28 cellular contexts compared by ENCODE assay signal in genomic region chr5:96425436-96425835, GRCh38. TPM values are rescaled to one million over a fixed set of nuclear protein-coding genes. Genes with fewer than 3 reads are reported as not detected.
DNase-seq lines count a peak whose midpoint lies in the region; ATAC-seq, FAIRE-seq and TF ChIP-seq lines count a peak whose summit lies in the region.
"Had no signal": no experiment of that assay in that cellular context is flagged by ENCODE, and none has a peak within 500 bp of the region (broad histone marks: within the 10 kb centered on the region; RNA-seq: fewer than 3 reads in every experiment).

No MANE protein-coding gene starts in this region.

- H3K27me3 ChIP-seq in K562 (ENCODE audit: control insufficient read depth in 2 of 2, insufficient read depth in 2 of 2, low read length in 2 of 2) (no peaks in the 10 kb centered on the region), thyroid gland (no peaks in the 10 kb centered on the region)
- H3K27me3 ChIP-seq: BE2C, BLaER1 had no signal

- TF ChIP-seq POLR2A in A549 (IDR thresholded peaks at IDR 0.05; ENCODE audit: low read length) (no peak), K562 (conservative IDR thresholded peaks at IDR 0.05) (no peak), thyroid gland (IDR thresholded peaks at IDR 0.05) (no peak)

- H3K27me3 Mint-ChIP-seq in activated CD4-positive, alpha-beta T cell treated with anti-CD3 and anti-CD28 coated beads, Interleukin-2, amount 10 ng/mL, durations not matched to agents 24 days and 14 days, result peaks cover 25% of the 10 kb centered on the region

- H3K36me3 Mint-ChIP-seq in activated CD4-positive, alpha-beta T cell treated with anti-CD3 and anti-CD28 coated beads, Interleukin-2, amount 10 ng/mL, durations not matched to agents 24 days and 14 days (ENCODE audit: low read depth), result no peaks in the 10 kb centered on the region
- H3K36me3 Mint-ChIP-seq: CD14-positive monocyte; CD4-positive, alpha-beta memory T cell; CD4-positive, CD25-positive, alpha-beta regulatory T cell; CD8-positive, alpha-beta memory T cell had no signal

- H3K4me2 ChIP-seq in A549, result no peak overlapping the region
- no peak overlapping the region for H3K4me2 ChIP-seq in K562 (ENCODE audit: insufficient read depth, low read length)
- H3K4me2 ChIP-seq: BLaER1 had no signal

- H3K4me1 Mint-ChIP-seq in activated CD4-positive, alpha-beta T cell treated with anti-CD3 and anti-CD28 coated beads, Interleukin-2, amount 10 ng/mL, durations not matched to agents 24 days and 14 days, result no peaks in the 10 kb centered on the region
- H3K4me1 Mint-ChIP-seq: CD14-positive monocyte; CD4-positive, alpha-beta memory T cell; CD4-positive, CD25-positive, alpha-beta regulatory T cell; CD8-positive, alpha-beta memory T cell had no signal

- no peak overlapping the region for H3K27ac Mint-ChIP-seq in activated CD4-positive, alpha-beta T cell treated with anti-CD3 and anti-CD28 coated beads, Interleukin-2, amount 10 ng/mL, durations not matched to agents 24 days and 14 days
- H3K27ac Mint-ChIP-seq: CD14-positive monocyte; CD4-positive, alpha-beta memory T cell; CD4-positive, CD25-positive, alpha-beta regulatory T cell; CD8-positive, alpha-beta memory T cell had no signal

- H3K27ac ChIP-seq in A549 (no peak overlapping the region), K562 (ENCODE audit: extremely low read depth, low read depth, low read length) (no peak overlapping the region), thyroid gland (no peak overlapping the region)
- H3K27ac ChIP-seq: 22Rv1, BLaER1 had no signal

- no peak overlapping the region for H3K9ac ChIP-seq in K562 (ENCODE audit: insufficient read depth in 1 of 2, low read depth in 2 of 2, low read length in 2 of 2)
- H3K9ac ChIP-seq: BLaER1 had no signal

- CTCF ChIA-PET in A549 (lab: Yijun Ruan, JAX) (interaction anchor here (1.3 kb wide), 1 partner anchor 177 kb away, joined by 3 read pairs; no protein-coding TSS in a partner anchor), K562 (lab: Yijun Ruan, JAX; ENCODE audit: low intra/inter-chr PET ratio) (no interaction called here)

- BruUV-seq in K562 (replicated peaks; lab: Mats Ljungman, UMichigan), result no TSS peak

- no peaks in the 10 kb centered on the region for H3K79me2 ChIP-seq in K562 (ENCODE audit: control insufficient read depth, insufficient read depth, low read length)

- peak; percentile 28 for DNase-seq in activated CD4-positive, alpha-beta T cell treated with anti-CD3 and anti-CD28 coated beads, Interleukin-2, amount 10 ng/mL, durations not matched to agents 24 days and 14 days
- no peak for DNase-seq in activated CD4-positive, alpha-beta T cell treated with anti-CD3 and anti-CD28 coated beads, Interleukin-2, amount 50 U/mL, for 4 hours
- DNase-seq in A549 (ENCODE audit: low read depth in 1 of 2, low spot score in 1 of 2) (no peak), K562 (ENCODE audit: extremely low read depth in 1 of 4, low spot score in 3 of 4) (no peak), thyroid gland (no peak), T-helper 2 cell (no peak)
- DNase-seq: ACHN; BE2C; C1 segment of cervical spinal cord; CD4-positive, alpha-beta memory T cell; CD4-positive, CD25-positive, alpha-beta regulatory T cell; CD8-positive, alpha-beta memory T cell; COR-L47; DMS 273 treated with DMSO at 0.1 percent for 48 hours; DMS153; DMS53; DMS79; DND-41; EL; GDM1 had no signal

- no peak for ATAC-seq in A549
- no peak for ATAC-seq in K562
- ATAC-seq: GM12878 had no signal

- TF ChIP-seq RAD21 in A549 (conservative IDR thresholded peaks at IDR 0.05 in 1 of 2, IDR thresholded peaks at IDR 0.05 in 1 of 2) (no peak), K562 (CRISPR knock-in tag; conservative IDR thresholded peaks at IDR 0.05 in 1 of 2, IDR thresholded peaks at IDR 0.05 in 1 of 2) (no peak)

- no peaks in the 10 kb centered on the region for H4K20me1 ChIP-seq in K562 (replicated peaks; ENCODE audit: control insufficient read depth, insufficient read depth, low read length)
- H4K20me1 ChIP-seq: BLaER1 had no signal

- in situ Hi-C loops in K562 (cut with MboI), result no loop called here

- H3K4me1 ChIP-seq in A549 (no peaks in the 10 kb centered on the region), K562 (replicated peaks in 1 of 2; ENCODE audit: control insufficient read depth in 2 of 2, insufficient read depth in 2 of 2, low read length in 2 of 2) (no peaks in the 10 kb centered on the region), thyroid gland (no peaks in the 10 kb centered on the region)
- H3K4me1 ChIP-seq: BE2C, BLaER1 had no signal

- POLR2A ChIA-PET in A549 (lab: Yijun Ruan, JAX) (no interaction called here), K562 (lab: Yijun Ruan, JAX) (no interaction called here)

- H3K9me3 ChIP-seq in A549, result no peaks in the 10 kb centered on the region
- H3K9me3 ChIP-seq in K562 (replicated peaks; ENCODE audit: control insufficient read depth, insufficient read depth, low read depth, low read length), result no peaks in the 10 kb centered on the region
- no peaks in the 10 kb centered on the region for H3K9me3 ChIP-seq in thyroid gland
- H3K9me3 ChIP-seq: BE2C, BLaER1 had no signal

- no peaks in the 10 kb centered on the region for H3K9me3 Mint-ChIP-seq in activated CD4-positive, alpha-beta T cell treated with anti-CD3 and anti-CD28 coated beads, Interleukin-2, amount 10 ng/mL, durations not matched to agents 24 days and 14 days
- H3K9me3 Mint-ChIP-seq: CD4-positive, alpha-beta memory T cell; CD8-positive, alpha-beta memory T cell had no signal

- intact Hi-C loops in activated CD4-positive, alpha-beta T cell treated with anti-CD3 and anti-CD28 coated beads, Interleukin-2, amount 10 ng/mL, durations not matched to agents 24 days and 14 days (cut with micrococcal nuclease), result no loop called here
- intact Hi-C loops in K562 (cut with micrococcal nuclease) (no loop called here), thyroid gland (cut with DNase I) (no loop called here)

- TF ChIP-seq CTCF in A549 (IDR thresholded peaks at IDR 0.05) (no peak), K562 (IDR thresholded peaks at IDR 0.05 in 2 of 3, conservative IDR thresholded peaks at IDR 0.05 in 1 of 3; ENCODE audit: insufficient read depth in 2 of 3, low read depth in 1 of 3, low read length in 3 of 3) (no peak), thyroid gland (IDR thresholded peaks at IDR 0.05) (no peak)

- TF ChIP-seq EP300 in A549 (IDR thresholded peaks at IDR 0.05) (no peak), K562 (IDR thresholded peaks at IDR 0.05; ENCODE audit: low read length) (no peak)

- no peak for FAIRE-seq in A549 (lab: Jason Lieb, UNC)
- FAIRE-seq in K562 (lab: Jason Lieb, UNC), result no peak
- FAIRE-seq: GM12878, GM12892, GM18507 had no signal

- H3K36me3 ChIP-seq in K562 (ENCODE audit: control insufficient read depth, insufficient read depth, low read length), result no peaks in the 10 kb centered on the region
- H3K36me3 ChIP-seq in thyroid gland, result no peaks in the 10 kb centered on the region
- H3K36me3 ChIP-seq: BE2C, BLaER1 had no signal

- no peaks in the 10 kb centered on the region for H3K9me1 ChIP-seq in K562 (ENCODE audit: control insufficient read depth, insufficient read depth, low read length)

- no peak overlapping the region for H3K4me3 Mint-ChIP-seq in activated CD4-positive, alpha-beta T cell treated with anti-CD3 and anti-CD28 coated beads, Interleukin-2, amount 10 ng/mL, durations not matched to agents 24 days and 14 days
- H3K4me3 Mint-ChIP-seq: CD14-positive monocyte; CD4-positive, CD25-positive, alpha-beta regulatory T cell; CD8-positive, alpha-beta memory T cell had no signal

- H3K4me3 ChIP-seq in A549 (no peak overlapping the region), K562 (no peak overlapping the region), thyroid gland (replicated peaks in 1 of 3) (no peak overlapping the region)
- H3K4me3 ChIP-seq: BLaER1, GM12878 had no signal

- no peak overlapping the region for H2AFZ ChIP-seq in K562 (ENCODE audit: low read depth, low read length)

TF ChIP-seq in A549, 52 proteins besides CTCF, POLR2A, EP300 and RAD21 (continues in another document):
- TF ChIP-seq FOSL2 (IDR thresholded peaks at IDR 0.05) (no peak), FOSL2 (CRISPR knock-in tag; IDR thresholded peaks at IDR 0.05) (no peak), SMC3 (IDR thresholded peaks at IDR 0.05) (no peak), MAFK (IDR thresholded peaks at IDR 0.05; ENCODE audit: partially characterized antibody) (peak; percentile 42), CHD2 (IDR thresholded peaks at IDR 0.05; ENCODE audit: low read length, partially characterized antibody) (no peak)

TF ChIP-seq in K562, 482 proteins besides CTCF, POLR2A, EP300 and RAD21 (continues in another document):
- peak; percentile 37; the same call in 1 of the 2 replicates for TF ChIP-seq ZNF316 (IDR thresholded peaks at IDR 0.05)

RNA-seq across cellular contexts. Expression of gene PCSK1, which starts 7.6 kb away (rescaled TPM):
- not detected in 2 replicates for total RNA-seq in activated CD4-positive, alpha-beta T cell treated with anti-CD3 and anti-CD28 coated beads, Interleukin-2, amount 10 ng/mL, durations not matched to agents 24 days and 14 days
- polyA plus RNA-seq in A549 (2011; rRNA removed), result 0.13 and 0.17 TPM in 2 replicates
- 0.01 and 0.04 TPM in 2 replicates for polyA plus RNA-seq in A549 (2012; cell fraction: cytosol; rRNA removed)
- 0.01 TPM in 2 replicates for polyA plus RNA-seq in A549 (2012; cell fraction: nucleus; rRNA removed)
- 0.14 to 0.18 TPM (median 0.16 TPM) in 3 replicates for polyA plus RNA-seq in A549 (2017; fragmentation: RNase III; extraction: RNeasy Plus Mini Kit Qiagen cat#74134 plus additional on column Dnase treatment)
- polyA minus RNA-seq in A549 (2011; rRNA and poly(A)+ RNA removed), result 0.17 and 0.19 TPM in 2 replicates
- not detected in 2 replicates for total RNA-seq in K562 (2011; cell fraction: chromatin; rRNA removed; ENCODE audit: low replicate concordance)
- total RNA-seq in K562 (2011; cell fraction: nucleolus; rRNA removed), result not detected in 2 replicates
- total RNA-seq in K562 (2011; cell fraction: nucleoplasm; rRNA removed), result not detected in 2 replicates
- not detected in 2 replicates for total RNA-seq in K562 (2014; rRNA removed)
- total RNA-seq in K562 (2014; rRNA removed; fragmentation: Illumina TruSeq; extraction: Trizol), result not detected in 2 replicates
- not detected in 2 replicates for total RNA-seq in K562 (2015; rRNA removed; fragmentation: Illumina TruSeq; extraction: Trizol)
- total RNA-seq in K562 (2021), result not detected in 2 replicates
- not detected in 2 replicates for polyA plus RNA-seq in K562 (2011; rRNA removed)
- not detected in 2 replicates for polyA plus RNA-seq in K562 (2011; cell fraction: cytosol; rRNA removed)
- not detected in 2 replicates for polyA plus RNA-seq in K562 (2011; cell fraction: nucleus; rRNA removed)
- 0.03 TPM in 1 of 2 replicates, not detected in the other for polyA plus RNA-seq in K562 (2012)
- not detected in 2 replicates for polyA plus RNA-seq in K562 (2014; fragmentation: Illumina TruSeq; extraction: Trizol)
- polyA plus RNA-seq in K562 (2014; fragmentation: Nextera tagmentation; extraction: Ambion mirVana), result not detected
- polyA plus RNA-seq in K562 (2014; rRNA removed), result not detected in 2 replicates
- not detected in 2 replicates for polyA minus RNA-seq in K562 (2011; rRNA and poly(A)+ RNA removed)
- not detected in 2 replicates for polyA minus RNA-seq in K562 (2011; cell fraction: cytosol; rRNA and poly(A)+ RNA removed)
- not detected in 2 replicates for polyA minus RNA-seq in K562 (2011; cell fraction: nucleus; rRNA and poly(A)+ RNA removed)
- total RNA-seq in thyroid gland, result 10 to 100 TPM in 1 of 4 donors, 1 to 10 TPM in 3; 2.3 to 16.8 (median 7.3) TPM
- total RNA-seq: CD4-positive, alpha-beta memory T cell; CD4-positive, CD25-positive, alpha-beta regulatory T cell; CD8-positive, alpha-beta memory T cell; G401 had no signal
- polyA plus RNA-seq: AG04450; CD14-positive monocyte; CD4-positive, alpha-beta memory T cell; CD4-positive, CD25-positive, alpha-beta regulatory T cell; CD8-positive, alpha-beta memory T cell had no signal
